8 cellular contexts compared by ENCODE assay signal in genomic region chr11:67271548-67272284, GRCh38. TPM values are rescaled to one million over a fixed set of nuclear protein-coding genes. Genes with fewer than 3 reads are reported as not detected.
DNase-seq lines count a peak whose midpoint lies in the region; ATAC-seq lines count a peak whose summit lies in the region.

No MANE protein-coding gene starts in this region.

- peaks cover 33% of the 10 kb centered on the region for H3K4me1 ChIP-seq in rectal smooth muscle tissue (ENCODE audit: control insufficient read depth, insufficient read depth, low read length)

- no peak overlapping the region for H3K9ac ChIP-seq in rectal smooth muscle tissue (ENCODE audit: low read length)

- no peaks in the 10 kb centered on the region for H3K27me3 ChIP-seq in rectal smooth muscle tissue (ENCODE audit: control insufficient read depth, insufficient read depth, low read length)

- ATAC-seq in HG02798 (IDR thresholded peaks at IDR 0.05; ENCODE audit: poor library complexity, unreplicated experiment), result no peak
- ATAC-seq in GM21447 (IDR thresholded peaks at IDR 0.05; ENCODE audit: unreplicated experiment), result no peak

- H3K27ac ChIP-seq in cingulate gyrus (ENCODE audit: low read depth, low read length), result peak overlapping the region; percentile 4
- H3K27ac ChIP-seq in rectal smooth muscle tissue (ENCODE audit: low read depth, low read length), result no peak overlapping the region

- DNase-seq in GF-D8 (lab: John Stamatoyannopoulos, UW) (peak; percentile 97), SKM-1 (lab: John Stamatoyannopoulos, UW; ENCODE audit: unreplicated experiment) (peak; percentile 41), midbrain (lab: John Stamatoyannopoulos, UW) (no peak), mucosa of gallbladder (ENCODE audit: low spot score) (no peak)

- peak overlapping the region; percentile 84 for H3K4me3 ChIP-seq in rectal smooth muscle tissue (ENCODE audit: low read length)

- peaks cover 2% of the 10 kb centered on the region for H3K36me3 ChIP-seq in rectal smooth muscle tissue (ENCODE audit: control insufficient read depth, insufficient read depth, low read length)

RNA-seq across cellular contexts. Expression of gene GRK2, which starts 5.4 kb away (rescaled TPM):
- 86.1 TPM for total RNA-seq in mucosa of gallbladder

RNA-seq across cellular contexts. Expression of gene ANKRD13D, which starts 17.4 kb away (rescaled TPM):
- total RNA-seq in mucosa of gallbladder, result 80.5 TPM

RNA-seq across cellular contexts. Expression of gene SSH3, which starts 31.6 kb away (rescaled TPM):
- total RNA-seq in mucosa of gallbladder, result 107 TPM

Comparison
In these comparisons a context has a peak if more than half of its experiments do, and no peak if none do; other contexts are left out.
1. DNase-seq: peak in GF-D8 (single experiment) and SKM-1 (single experiment); none in midbrain (single experiment) and mucosa of gallbladder (single experiment).